8 cellular contexts compared by ENCODE assay signal in genomic region chr13:107650081-107650701, GRCh38.
DNase-seq lines count a peak whose midpoint lies in the region; ATAC-seq and TF ChIP-seq lines count a peak whose summit lies in the region.

No MANE protein-coding gene starts in this region.

- H3K9ac ChIP-seq in mammary epithelial cell (ENCODE audit: insufficient read depth, low read length) = no peak overlapping the region

- no peak overlapping the region for H3K27ac ChIP-seq in mammary epithelial cell (ENCODE audit: insufficient read depth, low read depth, low read length)

- no peaks in the 10 kb centered on the region for H3K36me3 Mint-ChIP-seq in stimulated activated naive B cell treated with anti-CD40 and anti-IgM and Interleukin-4, amounts not matched to agents 10 μg/mL and 1 μg/mL and 100 μg/mL, for 72 hours

- H3K27me3 ChIP-seq in mammary epithelial cell (ENCODE audit: insufficient read depth, low read length) = no peaks in the 10 kb centered on the region

- H3K4me1 Mint-ChIP-seq in stimulated activated naive B cell treated with anti-CD40 and anti-IgM and Interleukin-4, amounts not matched to agents 10 μg/mL and 1 μg/mL and 100 μg/mL, for 72 hours = no peaks in the 10 kb centered on the region

- dilution Hi-C loops in mammary epithelial cell (cut with HindIII; ENCODE audit: low sequenced_read_pairs) = no loop called here

- no TSS peak for BruUV-seq in mammary epithelial cell (replicated peaks; lab: Mats Ljungman, UMichigan)

- TF ChIP-seq CTCF in mammary epithelial cell (conservative IDR thresholded peaks at IDR 0.05 in 1 of 2, IDR thresholded peaks at IDR 0.05 in 1 of 2; ENCODE audit: extremely low read depth in 1 of 2, insufficient read depth in 1 of 2, low read depth in 1 of 2, low read length in 2 of 2) = peak; percentile 62 to 92

- H3K27ac Mint-ChIP-seq in stimulated activated naive B cell treated with anti-CD40 and anti-IgM and Interleukin-4, amounts not matched to agents 10 μg/mL and 1 μg/mL and 100 μg/mL, for 72 hours = no peak overlapping the region

- DNase-seq in AG20443 (ENCODE audit: low spot score) = peak; percentile 11
- DNase-seq in RKO (ENCODE audit: low spot score) = peak; percentile 41
- DNase-seq in mammary epithelial cell = peak; percentile 1
- DNase-seq in kidney glomerular epithelial cell (lab: John Stamatoyannopoulos, UW) = peak; percentile 19
- DNase-seq in stimulated activated naive B cell treated with anti-CD40 and anti-IgM and Interleukin-4, amounts not matched to agents 10 μg/mL and 1 μg/mL and 100 μg/mL, for 72 hours = peak; percentile 16
- DNase-seq in NCI-H510A treated with DMSO at 0.1 percent for 48 hours (lab: John Stamatoyannopoulos, UW) = no peak

- H3K4me1 ChIP-seq in mammary epithelial cell (ENCODE audit: insufficient read depth, low read length) = no peaks in the 10 kb centered on the region

- intact Hi-C loops in mammary epithelial cell (cut with micrococcal nuclease) = loop anchor here (5.0 kb wide), 1 partner anchor 443 kb away; no protein-coding TSS in a partner anchor

- ATAC-seq in GM18867 (IDR thresholded peaks at IDR 0.05; ENCODE audit: unreplicated experiment) (peak; percentile 89), HG03103 (IDR thresholded peaks at IDR 0.05; ENCODE audit: low read depth, unreplicated experiment) (peak; percentile 88)
- ATAC-seq in stimulated activated naive B cell treated with anti-CD40 and anti-IgM and Interleukin-4, amounts not matched to agents 10 μg/mL and 1 μg/mL and 100 μg/mL, for 72 hours (replicated peaks) = peak; percentile 76 to 77

- in situ Hi-C loops in mammary epithelial cell (cut with MboI; ENCODE audit: low sequenced_read_pairs in 2 of 2) = loop anchor here in 1 of 2 donors (25.0 kb wide), 1 partner anchor 438 kb away; no protein-coding TSS in a partner anchor

- 15% methylated on average over 14 of the region's 15 CpGs for WGBS in mammary epithelial cell (ENCODE audit: low coverage, missing lambda C conversion rate)

- H3K9me3 ChIP-seq in mammary epithelial cell (replicated peaks; ENCODE audit: insufficient read depth, low read length) = no peaks in the 10 kb centered on the region

- H3K4me3 Mint-ChIP-seq in stimulated activated naive B cell treated with anti-CD40 and anti-IgM and Interleukin-4, amounts not matched to agents 10 μg/mL and 1 μg/mL and 100 μg/mL, for 72 hours = no peak overlapping the region

- peaks cover 0 to 1% of the 10 kb centered on the region in 2 donors for H3K9me3 Mint-ChIP-seq in stimulated activated naive B cell treated with anti-CD40 and anti-IgM and Interleukin-4, amounts not matched to agents 10 μg/mL and 1 μg/mL and 100 μg/mL, for 72 hours

- no peaks in the 10 kb centered on the region for H3K36me3 ChIP-seq in mammary epithelial cell (ENCODE audit: insufficient read depth, low read length)

- H3K4me3 ChIP-seq in mammary epithelial cell (replicated peaks in 1 of 3; ENCODE audit: insufficient read depth in 1 of 3, low read depth in 2 of 3, low read length in 3 of 3) = no peak overlapping the region

- no peak overlapping the region for H2AFZ ChIP-seq in mammary epithelial cell (ENCODE audit: low read depth, low read length)

- H3K4me2 ChIP-seq in mammary epithelial cell (ENCODE audit: insufficient read depth, low read depth, low read length) = no peak overlapping the region

- H3K27me3 Mint-ChIP-seq in stimulated activated naive B cell treated with anti-CD40 and anti-IgM and Interleukin-4, amounts not matched to agents 10 μg/mL and 1 μg/mL and 100 μg/mL, for 72 hours = peaks cover 0 to 4% of the 10 kb centered on the region in 2 donors

- no peaks in the 10 kb centered on the region for H3K79me2 ChIP-seq in mammary epithelial cell (ENCODE audit: insufficient read depth, low read length)

- CTCF ChIA-PET in mammary epithelial cell (lab: Charles Lee; ENCODE audit: low non-redundant PET) = no interaction called here

- no peaks in the 10 kb centered on the region for H4K20me1 ChIP-seq in mammary epithelial cell (ENCODE audit: insufficient read depth, low read length)
